Comparison of ENCODE assay signal across 1 cellular context in the genomic region with DNA sequence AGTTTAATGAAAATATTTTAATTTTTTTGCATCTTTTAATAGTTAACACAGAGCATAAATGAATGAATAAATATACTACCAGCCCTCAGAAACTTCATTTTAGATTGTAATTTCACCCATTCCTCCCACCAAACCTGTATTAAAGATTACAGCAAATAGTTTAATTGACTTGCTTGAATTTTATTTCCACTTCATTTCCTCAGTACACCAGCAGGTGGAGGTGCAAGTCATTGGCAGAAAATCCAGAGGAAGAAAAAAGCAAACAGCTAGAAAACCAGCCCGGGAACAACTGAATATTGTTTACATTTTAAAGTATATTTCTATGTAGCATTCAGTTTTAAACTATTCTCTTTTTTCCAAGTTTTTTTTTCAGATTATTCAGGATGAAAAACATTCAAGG.
TF ChIP-seq lines count a peak whose summit lies in the region.

No MANE protein-coding gene starts in this region.

TF ChIP-seq in GM12878, 131 proteins besides CTCF, POLR2A, EP300 and RAD21:
- TF ChIP-seq, protein P1, sequence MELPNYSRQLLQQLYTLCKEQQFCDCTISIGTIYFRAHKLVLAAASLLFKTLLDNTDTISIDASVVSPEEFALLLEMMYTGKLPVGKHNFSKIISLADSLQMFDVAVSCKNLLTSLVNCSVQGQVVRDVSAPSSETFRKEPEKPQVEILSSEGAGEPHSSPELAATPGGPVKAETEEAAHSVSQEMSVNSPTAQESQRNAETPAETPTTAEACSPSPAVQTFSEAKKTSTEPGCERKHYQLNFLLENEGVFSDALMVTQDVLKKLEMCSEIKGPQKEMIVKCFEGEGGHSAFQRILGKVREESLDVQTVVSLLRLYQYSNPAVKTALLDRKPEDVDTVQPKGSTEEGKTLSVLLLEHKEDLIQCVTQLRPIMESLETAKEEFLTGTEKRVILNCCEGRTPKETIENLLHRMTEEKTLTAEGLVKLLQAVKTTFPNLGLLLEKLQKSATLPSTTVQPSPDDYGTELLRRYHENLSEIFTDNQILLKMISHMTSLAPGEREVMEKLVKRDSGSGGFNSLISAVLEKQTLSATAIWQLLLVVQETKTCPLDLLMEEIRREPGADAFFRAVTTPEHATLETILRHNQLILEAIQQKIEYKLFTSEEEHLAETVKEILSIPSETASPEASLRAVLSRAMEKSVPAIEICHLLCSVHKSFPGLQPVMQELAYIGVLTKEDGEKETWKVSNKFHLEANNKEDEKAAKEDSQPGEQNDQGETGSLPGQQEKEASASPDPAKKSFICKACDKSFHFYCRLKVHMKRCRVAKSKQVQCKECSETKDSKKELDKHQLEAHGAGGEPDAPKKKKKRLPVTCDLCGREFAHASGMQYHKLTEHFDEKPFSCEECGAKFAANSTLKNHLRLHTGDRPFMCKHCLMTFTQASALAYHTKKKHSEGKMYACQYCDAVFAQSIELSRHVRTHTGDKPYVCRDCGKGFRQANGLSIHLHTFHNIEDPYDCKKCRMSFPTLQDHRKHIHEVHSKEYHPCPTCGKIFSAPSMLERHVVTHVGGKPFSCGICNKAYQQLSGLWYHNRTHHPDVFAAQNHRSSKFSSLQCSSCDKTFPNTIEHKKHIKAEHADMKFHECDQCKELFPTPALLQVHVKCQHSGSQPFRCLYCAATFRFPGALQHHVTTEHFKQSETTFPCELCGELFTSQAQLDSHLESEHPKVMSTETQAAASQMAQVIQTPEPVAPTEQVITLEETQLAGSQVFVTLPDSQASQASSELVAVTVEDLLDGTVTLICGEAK (IDR thresholded peaks at IDR 0.05; ENCODE audit: borderline replicate concordance), result no peak
- TF ChIP-seq, protein P2, sequence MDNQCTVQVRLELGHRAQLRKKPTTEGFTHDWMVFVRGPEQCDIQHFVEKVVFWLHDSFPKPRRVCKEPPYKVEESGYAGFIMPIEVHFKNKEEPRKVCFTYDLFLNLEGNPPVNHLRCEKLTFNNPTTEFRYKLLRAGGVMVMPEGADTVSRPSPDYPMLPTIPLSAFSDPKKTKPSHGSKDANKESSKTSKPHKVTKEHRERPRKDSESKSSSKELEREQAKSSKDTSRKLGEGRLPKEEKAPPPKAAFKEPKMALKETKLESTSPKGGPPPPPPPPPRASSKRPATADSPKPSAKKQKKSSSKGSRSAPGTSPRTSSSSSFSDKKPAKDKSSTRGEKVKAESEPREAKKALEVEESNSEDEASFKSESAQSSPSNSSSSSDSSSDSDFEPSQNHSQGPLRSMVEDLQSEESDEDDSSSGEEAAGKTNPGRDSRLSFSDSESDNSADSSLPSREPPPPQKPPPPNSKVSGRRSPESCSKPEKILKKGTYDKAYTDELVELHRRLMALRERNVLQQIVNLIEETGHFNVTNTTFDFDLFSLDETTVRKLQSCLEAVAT (IDR thresholded peaks at IDR 0.05), result no peak
- no peak for TF ChIP-seq BMI1 (IDR thresholded peaks at IDR 0.05; ENCODE audit: borderline replicate concordance)
- TF ChIP-seq PML (IDR thresholded peaks at IDR 0.05; ENCODE audit: low read length), result no peak
- no peak for TF ChIP-seq SPI1 (IDR thresholded peaks at IDR 0.05; ENCODE audit: borderline replicate concordance, insufficient read depth, low read depth, low read length)
- TF ChIP-seq, protein P3, sequence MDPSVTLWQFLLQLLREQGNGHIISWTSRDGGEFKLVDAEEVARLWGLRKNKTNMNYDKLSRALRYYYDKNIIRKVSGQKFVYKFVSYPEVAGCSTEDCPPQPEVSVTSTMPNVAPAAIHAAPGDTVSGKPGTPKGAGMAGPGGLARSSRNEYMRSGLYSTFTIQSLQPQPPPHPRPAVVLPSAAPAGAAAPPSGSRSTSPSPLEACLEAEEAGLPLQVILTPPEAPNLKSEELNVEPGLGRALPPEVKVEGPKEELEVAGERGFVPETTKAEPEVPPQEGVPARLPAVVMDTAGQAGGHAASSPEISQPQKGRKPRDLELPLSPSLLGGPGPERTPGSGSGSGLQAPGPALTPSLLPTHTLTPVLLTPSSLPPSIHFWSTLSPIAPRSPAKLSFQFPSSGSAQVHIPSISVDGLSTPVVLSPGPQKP (IDR thresholded peaks at IDR 0.05; ENCODE audit: low read depth, low read length), result no peak
- TF ChIP-seq, protein P4, sequence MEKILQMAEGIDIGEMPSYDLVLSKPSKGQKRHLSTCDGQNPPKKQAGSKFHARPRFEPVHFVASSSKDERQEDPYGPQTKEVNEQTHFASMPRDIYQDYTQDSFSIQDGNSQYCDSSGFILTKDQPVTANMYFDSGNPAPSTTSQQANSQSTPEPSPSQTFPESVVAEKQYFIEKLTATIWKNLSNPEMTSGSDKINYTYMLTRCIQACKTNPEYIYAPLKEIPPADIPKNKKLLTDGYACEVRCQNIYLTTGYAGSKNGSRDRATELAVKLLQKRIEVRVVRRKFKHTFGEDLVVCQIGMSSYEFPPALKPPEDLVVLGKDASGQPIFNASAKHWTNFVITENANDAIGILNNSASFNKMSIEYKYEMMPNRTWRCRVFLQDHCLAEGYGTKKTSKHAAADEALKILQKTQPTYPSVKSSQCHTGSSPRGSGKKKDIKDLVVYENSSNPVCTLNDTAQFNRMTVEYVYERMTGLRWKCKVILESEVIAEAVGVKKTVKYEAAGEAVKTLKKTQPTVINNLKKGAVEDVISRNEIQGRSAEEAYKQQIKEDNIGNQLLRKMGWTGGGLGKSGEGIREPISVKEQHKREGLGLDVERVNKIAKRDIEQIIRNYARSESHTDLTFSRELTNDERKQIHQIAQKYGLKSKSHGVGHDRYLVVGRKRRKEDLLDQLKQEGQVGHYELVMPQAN (conservative IDR thresholded peaks at IDR 0.05), result no peak
- no peak for TF ChIP-seq SRF (IDR thresholded peaks at IDR 0.05; ENCODE audit: low read depth in 2 of 2, low read length in 2 of 2)
